Comparison of ENCODE assay signal across 21 cellular contexts in the genomic region with DNA sequence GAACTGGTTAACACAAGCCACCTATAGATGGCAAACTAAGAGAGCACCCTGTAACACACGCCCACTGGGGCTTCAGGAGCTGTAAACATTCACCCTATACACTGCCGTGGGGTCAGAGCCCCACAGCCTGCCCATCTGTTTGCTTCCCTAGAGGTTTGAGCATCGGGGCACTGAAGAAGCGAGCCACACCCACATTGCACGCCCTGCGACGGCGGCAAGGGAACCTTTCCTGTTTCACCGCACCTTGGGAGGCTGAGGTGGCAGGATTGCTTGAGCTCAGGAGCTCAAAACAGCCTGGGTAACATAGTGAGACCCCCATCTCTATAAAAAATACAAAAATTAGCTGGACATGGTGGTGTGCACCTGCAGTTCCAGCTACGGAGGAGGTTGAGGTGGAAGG.
"Had no signal": no experiment of that assay in that cellular context is flagged by ENCODE, and none has a peak within 500 bp of the region (broad histone marks: within the 10 kb centered on the region; RNA-seq: fewer than 3 reads in every experiment).

No MANE protein-coding gene starts in this region.

- H3K36me3 Mint-ChIP-seq: mesothelial cell of epicardium; naive B cell; natural killer cell treated with Interleukin-12 subunit alpha and Interleukin-12 subunit beta and Interleukin-15 and Interleukin-18, amount 100 ng/mL, for 72 hours; stimulated activated naive B cell treated with anti-CD40 and anti-IgM and Interleukin-4, amounts not matched to agents 10 μg/mL and 1 μg/mL and 100 μg/mL, for 72 hours had no signal

- DNase-seq: hippocampal formation; left colon; left lung; mesendoderm; naive B cell; ovary; stimulated activated CD4-positive, alpha-beta T cell treated with anti-CD3 and anti-CD28 coated beads, Interleukin-1b, Interleukin-23, amount 100 ng/mL, for 48 hours; stimulated activated CD4-positive, alpha-beta T cell treated with anti-CD3 and anti-CD28 coated beads, Interleukin-2, amount 100 ng/mL, for 48 hours; stimulated activated CD4-positive, alpha-beta T cell treated with anti-CD3 and anti-CD28 coated beads, Interleukin-4, amount 100 ng/mL, for 4 hours; stimulated activated CD8-positive, alpha-beta memory T cell treated with anti-CD3 and anti-CD28 coated beads, Interleukin-4, amount 100 ng/mL, for 48 hours; stimulated activated naive B cell treated with anti-CD40 and anti-IgM and Interleukin-4, amounts not matched to agents 10 μg/mL and 1 μg/mL and 100 μg/mL, for 72 hours; stimulated activated naive CD8-positive, alpha-beta T cell treated with anti-CD3 and anti-CD28 coated beads, Interleukin-15, Interleukin-2, amounts not matched to agents 100 U/mL and 50 U/mL, for 24 hours; stomach; testis; thyroid gland; transverse colon; upper lobe of left lung had no signal

- H3K27ac Mint-ChIP-seq: mesothelial cell of epicardium; natural killer cell treated with Interleukin-12 subunit alpha and Interleukin-12 subunit beta and Interleukin-15 and Interleukin-18, amount 100 ng/mL, for 72 hours; progenitor cell of endocrine pancreas; stimulated activated naive B cell treated with anti-CD40 and anti-IgM and Interleukin-4, amounts not matched to agents 10 μg/mL and 1 μg/mL and 100 μg/mL, for 72 hours had no signal

- H3K9me3 Mint-ChIP-seq: natural killer cell treated with Interleukin-12 subunit alpha and Interleukin-12 subunit beta and Interleukin-15 and Interleukin-18, amount 100 ng/mL, for 72 hours; stimulated activated naive B cell treated with anti-CD40 and anti-IgM and Interleukin-4, amounts not matched to agents 10 μg/mL and 1 μg/mL and 100 μg/mL, for 72 hours had no signal

- ATAC-seq: left colon; left lung; natural killer cell treated with Interleukin-12 subunit alpha and Interleukin-12 subunit beta and Interleukin-15 and Interleukin-18, amount 100 ng/mL, for 72 hours; right lobe of liver; stimulated activated naive B cell treated with anti-CD40 and anti-IgM and Interleukin-4, amounts not matched to agents 10 μg/mL and 1 μg/mL and 100 μg/mL, for 72 hours; stimulated activated naive CD8-positive, alpha-beta T cell treated with anti-CD3 and anti-CD28 coated beads, Interleukin-15, Interleukin-2, amounts not matched to agents 100 U/mL and 50 U/mL, for 24 hours had no signal

- H3K4me3 Mint-ChIP-seq: mesothelial cell of epicardium; naive B cell; natural killer cell treated with Interleukin-12 subunit alpha and Interleukin-12 subunit beta and Interleukin-15 and Interleukin-18, amount 100 ng/mL, for 72 hours; stimulated activated naive B cell treated with anti-CD40 and anti-IgM and Interleukin-4, amounts not matched to agents 10 μg/mL and 1 μg/mL and 100 μg/mL, for 72 hours had no signal
